14 cellular contexts compared by ENCODE assay signal in genomic region chr14:20622816-20623291, GRCh38. TPM values are rescaled to one million over a fixed set of nuclear protein-coding genes. Genes with fewer than 3 reads are reported as not detected.
DNase-seq lines count a peak whose midpoint lies in the region; ATAC-seq and TF ChIP-seq lines count a peak whose summit lies in the region.
"Had no signal": no experiment of that assay in that cellular context is flagged by ENCODE, and none has a peak within 500 bp of the region (broad histone marks: within the 10 kb centered on the region; RNA-seq: fewer than 3 reads in every experiment).

No MANE protein-coding gene starts in this region.

- peaks cover 52 to 58% (median 53%) of the 10 kb centered on the region in 3 donors for H3K4me1 Mint-ChIP-seq in CD8-positive, alpha-beta memory T cell
- H3K4me1 Mint-ChIP-seq in natural killer cell treated with Interleukin-12 subunit alpha and Interleukin-12 subunit beta and Interleukin-15 and Interleukin-18, amount 100 ng/mL, for 72 hours (ENCODE audit: low read depth in 2 of 2), result peaks cover 39 to 47% of the 10 kb centered on the region in 2 donors

- peaks cover 0 to 2% (median 0%) of the 10 kb centered on the region in 5 donors for H3K9me3 Mint-ChIP-seq in CD8-positive, alpha-beta memory T cell
- no peaks in the 10 kb centered on the region for H3K9me3 Mint-ChIP-seq in natural killer cell treated with Interleukin-12 subunit alpha and Interleukin-12 subunit beta and Interleukin-15 and Interleukin-18, amount 100 ng/mL, for 72 hours

- H3K27ac Mint-ChIP-seq in CD8-positive, alpha-beta memory T cell, result no peak overlapping the region
- H3K27ac Mint-ChIP-seq in natural killer cell treated with Interleukin-12 subunit alpha and Interleukin-12 subunit beta and Interleukin-15 and Interleukin-18, amount 100 ng/mL, for 72 hours, result peak overlapping the region in 1 of 2 donors; percentile 21

- no peak overlapping the region for H3K4me3 ChIP-seq in CD8-positive, alpha-beta memory T cell (ENCODE audit: low read length)
- H3K4me3 ChIP-seq in HUES64 (ENCODE audit: low read length) (peak overlapping the region; percentile 40), coronary artery (peak overlapping the region; percentile 48)
- H3K4me3 ChIP-seq: tibial artery had no signal

- H3K36me3 Mint-ChIP-seq in CD8-positive, alpha-beta memory T cell, result peaks cover 0 to 1% (median 0%) of the 10 kb centered on the region in 3 donors
- H3K36me3 Mint-ChIP-seq in natural killer cell treated with Interleukin-12 subunit alpha and Interleukin-12 subunit beta and Interleukin-15 and Interleukin-18, amount 100 ng/mL, for 72 hours, result no peaks in the 10 kb centered on the region

- CTCF ChIA-PET in CD8-positive, alpha-beta memory T cell (lab: Charles Lee), result interaction anchor here (1.0 to 3.5 kb wide), 3 partner anchors 10 to 13 kb away, joined by 4 to 18 read pairs (median 4); no protein-coding TSS in a partner anchor

- no peaks in the 10 kb centered on the region for H3K9me3 ChIP-seq in CD8-positive, alpha-beta memory T cell (ENCODE audit: low read length)
- H3K9me3 ChIP-seq in HUES64 (ENCODE audit: insufficient read depth, low read depth, low read length), result no peaks in the 10 kb centered on the region
- H3K9me3 ChIP-seq: tibial artery had no signal

- H3K27me3 ChIP-seq in CD8-positive, alpha-beta memory T cell (ENCODE audit: insufficient read depth, low read length, poor library complexity, severe bottlenecking), result no peaks in the 10 kb centered on the region
- peaks cover 17% of the 10 kb centered on the region for H3K27me3 ChIP-seq in HUES64 (ENCODE audit: insufficient read depth, low read length)

- POLR2A ChIA-PET in CD8-positive, alpha-beta memory T cell (lab: Charles Lee), result interaction anchor here (1.7 kb wide), 1 partner anchor 59 kb away, joined by 4 read pairs; no protein-coding TSS in a partner anchor

- no peak overlapping the region for H3K9ac ChIP-seq in HUES64 (ENCODE audit: low read depth, low read length)

- no peak for ATAC-seq in natural killer cell treated with Interleukin-12 subunit alpha and Interleukin-12 subunit beta and Interleukin-15 and Interleukin-18, amount 100 ng/mL, for 72 hours
- no peak for ATAC-seq in esophagus mucosa
- ATAC-seq: activated CD4-positive, CD25-positive, alpha-beta regulatory T cell treated with anti-CD3 and anti-CD28 coated beads, Interleukin-2, amount 50 U/mL, for 24 hours had no signal

- H3K36me3 ChIP-seq in CD8-positive, alpha-beta memory T cell (ENCODE audit: insufficient read depth, low read length), result no peaks in the 10 kb centered on the region
- no peaks in the 10 kb centered on the region for H3K36me3 ChIP-seq in HUES64 (ENCODE audit: insufficient read depth, low read length)
- H3K36me3 ChIP-seq: tibial artery had no signal

- peaks cover 13 to 20% of the 10 kb centered on the region in 2 donors for H3K27me3 Mint-ChIP-seq in CD8-positive, alpha-beta memory T cell
- H3K27me3 Mint-ChIP-seq in natural killer cell treated with Interleukin-12 subunit alpha and Interleukin-12 subunit beta and Interleukin-15 and Interleukin-18, amount 100 ng/mL, for 72 hours, result peaks cover 15 to 40% of the 10 kb centered on the region in 2 donors

- DNase-seq in CD8-positive, alpha-beta memory T cell, result no peak
- DNase-seq in coronary artery (ENCODE audit: low spot score), result no peak
- no peak for DNase-seq in natural killer cell treated with Interleukin-12 subunit alpha and Interleukin-12 subunit beta and Interleukin-15 and Interleukin-18, amount 100 ng/mL, for 72 hours (ENCODE audit: low spot score)
- DNase-seq in hypothalamus (lab: John Stamatoyannopoulos, UW), result no peak
- DNase-seq in NCI-H128 (lab: John Stamatoyannopoulos, UW; ENCODE audit: unreplicated experiment), result no peak
- no peak for DNase-seq in NCI-H446 treated with DMSO at 0.1 percent for 48 hours (lab: John Stamatoyannopoulos, UW)
- DNase-seq: DMS79, Kasumi-1, NCI-H2227 treated with DMSO at 0.1 percent for 48 hours, tibial artery had no signal

- H3K4me1 ChIP-seq in CD8-positive, alpha-beta memory T cell (ENCODE audit: insufficient read depth, low read length), result peaks cover 42% of the 10 kb centered on the region
- H3K4me1 ChIP-seq in HUES64 (ENCODE audit: insufficient read depth, low read length), result peaks cover 12% of the 10 kb centered on the region

- H3K27ac ChIP-seq in CD8-positive, alpha-beta memory T cell (ENCODE audit: low read depth, low read length), result no peak overlapping the region
- H3K27ac ChIP-seq in HUES64 (ENCODE audit: low read depth, low read length) (no peak overlapping the region), coronary artery (no peak overlapping the region)
- H3K27ac ChIP-seq: tibial artery had no signal

- WGBS in HUES64, result 43% methylated on average over 29 of the region's 29 CpGs

- peak overlapping the region in 6 of 7 donors; percentile 44 to 80 (median 68) for H3K4me3 Mint-ChIP-seq in CD8-positive, alpha-beta memory T cell
- peak overlapping the region; percentile 42 for H3K4me3 Mint-ChIP-seq in natural killer cell treated with Interleukin-12 subunit alpha and Interleukin-12 subunit beta and Interleukin-15 and Interleukin-18, amount 100 ng/mL, for 72 hours

- no peak for TF ChIP-seq CTCF in coronary artery (IDR thresholded peaks at IDR 0.05)

RNA-seq across cellular contexts. Expression of gene OR6S1, which starts 18.6 kb away (rescaled TPM):
- not detected for total RNA-seq in CD8-positive, alpha-beta memory T cell
- not detected for polyA plus RNA-seq in CD8-positive, alpha-beta memory T cell
- not detected for polyA plus RNA-seq in HUES64 (2013, experiment 1 of 2)
- polyA plus RNA-seq in HUES64 (2013, experiment 2 of 2), result not detected
- total RNA-seq in natural killer cell treated with Interleukin-12 subunit alpha and Interleukin-12 subunit beta and Interleukin-15 and Interleukin-18, amount 100 ng/mL, for 72 hours, result not detected
- total RNA-seq in esophagus mucosa, result not detected
- total RNA-seq: liver had no signal
- polyA plus RNA-seq: liver had no signal

RNA-seq across cellular contexts. Expression of gene RNASE12, which starts 31.7 kb away (rescaled TPM):
- total RNA-seq in CD8-positive, alpha-beta memory T cell, result not detected
- not detected for polyA plus RNA-seq in CD8-positive, alpha-beta memory T cell
- not detected for polyA plus RNA-seq in HUES64 (2013, experiment 1 of 2)
- polyA plus RNA-seq in HUES64 (2013, experiment 2 of 2), result not detected
- total RNA-seq in natural killer cell treated with Interleukin-12 subunit alpha and Interleukin-12 subunit beta and Interleukin-15 and Interleukin-18, amount 100 ng/mL, for 72 hours, result not detected
- not detected for total RNA-seq in esophagus mucosa
- total RNA-seq: liver had no signal
- polyA plus RNA-seq: liver had no signal

RNA-seq across cellular contexts. Expression of gene RNASE11, which starts 35.1 kb away (rescaled TPM):
- not detected for total RNA-seq in CD8-positive, alpha-beta memory T cell
- polyA plus RNA-seq in CD8-positive, alpha-beta memory T cell, result not detected
- polyA plus RNA-seq in HUES64 (2013, experiment 1 of 2), result not detected
- polyA plus RNA-seq in HUES64 (2013, experiment 2 of 2), result not detected
- not detected for total RNA-seq in natural killer cell treated with Interleukin-12 subunit alpha and Interleukin-12 subunit beta and Interleukin-15 and Interleukin-18, amount 100 ng/mL, for 72 hours
- not detected for total RNA-seq in esophagus mucosa
- total RNA-seq: liver had no signal
- polyA plus RNA-seq: liver had no signal
